28 cellular contexts compared by ENCODE assay signal in the genomic region with DNA sequence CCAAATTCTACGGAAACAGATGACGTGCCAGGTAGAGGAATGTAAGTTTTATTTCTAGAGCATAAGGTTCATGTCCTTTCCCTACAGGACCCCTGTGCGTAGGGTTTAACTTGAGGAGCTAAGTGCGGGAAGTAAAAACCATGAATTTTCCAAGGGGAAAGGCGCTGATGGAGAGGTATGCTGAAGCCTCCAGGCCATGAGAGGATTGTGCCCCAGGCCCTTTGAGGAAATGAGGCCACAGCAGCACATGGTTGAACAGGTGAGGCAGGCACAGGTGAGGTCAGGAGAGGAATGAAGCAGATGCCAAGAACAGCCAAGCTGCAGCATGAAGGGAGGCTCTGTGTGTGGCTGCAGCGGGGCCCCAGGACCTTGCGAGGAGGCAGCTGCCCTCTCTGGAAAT. TPM values are rescaled to one million over a fixed set of nuclear protein-coding genes. Genes with fewer than 3 reads are reported as not detected.
"Had no signal": no experiment of that assay in that cellular context is flagged by ENCODE, and none has a peak within 500 bp of the region (broad histone marks: within the 10 kb centered on the region; RNA-seq: fewer than 3 reads in every experiment).

No MANE protein-coding gene starts in this region.

- H3K4me3 ChIP-seq: colonic mucosa, esophagus squamous epithelium, gastrocnemius medialis, heart right ventricle, left lung, lower lobe of right lung had no signal

- H3K36me3 Mint-ChIP-seq: memory B cell had no signal

- H3K27ac Mint-ChIP-seq: dendritic cell treated with granulocyte-macrophage colony-stimulating factor and Interleukin-4, amounts not matched to agents 40 ng/mL and 50 ng/mL, for 4 days; effector memory CD8-positive, alpha-beta T cell; endodermal cell; memory B cell had no signal

- H3K36me3 ChIP-seq: colonic mucosa, esophagus squamous epithelium, gastrocnemius medialis, heart right ventricle, left lung, lower lobe of right lung had no signal

- H3K27ac ChIP-seq: colonic mucosa, epithelial cell of prostate, esophagus squamous epithelium, gastrocnemius medialis, heart right ventricle, left lung, lower lobe of right lung had no signal

- DNase-seq: cerebellar nuclear complex; colonic mucosa; cortex of kidney; effector CD8-positive, alpha-beta T cell; effector memory CD8-positive, alpha-beta T cell; endodermal cell; erythroblast; esophagus squamous epithelium; foreskin fibroblast; foreskin melanocyte; gastrocnemius medialis; glutamatergic neuron; head of caudate nucleus; heart right ventricle; hippocampal formation; left cardiac atrium; left lung; left ventricle myocardium superior; lower lobe of right lung; mesendoderm; midbrain had no signal

- H3K27me3 ChIP-seq: colonic mucosa, gastrocnemius medialis had no signal

- H3K4me3 Mint-ChIP-seq: dendritic cell treated with granulocyte-macrophage colony-stimulating factor and Interleukin-4, amounts not matched to agents 40 ng/mL and 50 ng/mL, for 4 days; effector memory CD8-positive, alpha-beta T cell; endodermal cell; memory B cell had no signal

- H3K4me1 ChIP-seq: colonic mucosa, esophagus squamous epithelium, gastrocnemius medialis, left lung, lower lobe of right lung had no signal

- H3K9me3 ChIP-seq: colonic mucosa, esophagus squamous epithelium, gastrocnemius medialis, heart right ventricle, left lung, lower lobe of right lung had no signal

- H3K4me1 Mint-ChIP-seq: memory B cell had no signal

- H3K9me3 Mint-ChIP-seq: dendritic cell treated with granulocyte-macrophage colony-stimulating factor and Interleukin-4, amounts not matched to agents 40 ng/mL and 50 ng/mL, for 4 days; effector memory CD8-positive, alpha-beta T cell; endodermal cell; memory B cell had no signal

RNA-seq across cellular contexts. Expression of a gene that starts 14.7 kb away (rescaled TPM):
- total RNA-seq: dermis microvascular lymphatic vessel endothelial cell, esophagus squamous epithelium, glomerular endothelial cell, kidney epithelial cell, lower lobe of right lung, lung microvascular endothelial cell had no signal
